In the genomic region with DNA sequence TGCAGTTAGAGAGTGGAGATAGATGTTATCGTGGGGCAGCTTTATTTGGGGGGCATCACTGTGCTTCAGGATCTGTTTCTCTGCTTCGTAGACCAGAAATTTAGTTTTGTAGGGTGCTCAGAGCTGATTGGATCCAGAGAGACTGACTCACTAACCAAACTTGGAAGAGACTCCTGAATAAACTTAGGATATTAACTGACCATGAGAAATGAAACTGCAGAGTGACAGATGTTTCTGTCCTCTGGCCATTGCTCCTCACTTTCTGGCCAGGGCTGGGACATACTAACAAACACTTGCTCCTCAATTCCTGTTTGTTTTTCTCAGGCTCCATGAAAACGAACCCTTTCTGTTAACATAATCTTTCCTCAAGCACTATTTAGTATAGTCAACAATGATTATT, we compare ENCODE assay signal across 2 cellular contexts.
TF ChIP-seq lines count a peak whose summit lies in the region.

No MANE protein-coding gene starts in this region.

TF ChIP-seq in GM12878, 131 proteins besides CTCF, POLR2A, EP300 and RAD21:
- TF ChIP-seq HCFC1 (IDR thresholded peaks at IDR 0.05; ENCODE audit: low read length) (no peak), POLR2AphosphoS5 (IDR thresholded peaks at IDR 0.05; ENCODE audit: low read length) (no peak), CHD2 (IDR thresholded peaks at IDR 0.05; ENCODE audit: borderline replicate concordance, low read depth, low read length) (no peak), BACH1 (IDR thresholded peaks at IDR 0.05; ENCODE audit: borderline replicate concordance) (no peak), TAF1 (IDR thresholded peaks at IDR 0.05; ENCODE audit: borderline replicate concordance, low read depth, low read length) (no peak), FOS (IDR thresholded peaks at IDR 0.05; ENCODE audit: borderline replicate concordance, extremely low read depth, insufficient read length) (no peak), POU2F2 (IDR thresholded peaks at IDR 0.05; ENCODE audit: borderline replicate concordance, low read depth, low read length) (no peak), MXI1 (IDR thresholded peaks at IDR 0.05; ENCODE audit: low read depth, low read length) (no peak), PAX5 (IDR thresholded peaks at IDR 0.05; ENCODE audit: borderline replicate concordance, low read depth, low read length) (no peak), KLF5 (IDR thresholded peaks at IDR 0.05; ENCODE audit: partially characterized antibody) (no peak), KAT2A (conservative IDR thresholded peaks at IDR 0.05; ENCODE audit: control insufficient read depth, low read depth, low read length) (no peak), MTA3 (IDR thresholded peaks at IDR 0.05; ENCODE audit: borderline replicate concordance, low read length) (no peak), FOXK2 (IDR thresholded peaks at IDR 0.05) (no peak)
- TF ChIP-seq, protein P1, sequence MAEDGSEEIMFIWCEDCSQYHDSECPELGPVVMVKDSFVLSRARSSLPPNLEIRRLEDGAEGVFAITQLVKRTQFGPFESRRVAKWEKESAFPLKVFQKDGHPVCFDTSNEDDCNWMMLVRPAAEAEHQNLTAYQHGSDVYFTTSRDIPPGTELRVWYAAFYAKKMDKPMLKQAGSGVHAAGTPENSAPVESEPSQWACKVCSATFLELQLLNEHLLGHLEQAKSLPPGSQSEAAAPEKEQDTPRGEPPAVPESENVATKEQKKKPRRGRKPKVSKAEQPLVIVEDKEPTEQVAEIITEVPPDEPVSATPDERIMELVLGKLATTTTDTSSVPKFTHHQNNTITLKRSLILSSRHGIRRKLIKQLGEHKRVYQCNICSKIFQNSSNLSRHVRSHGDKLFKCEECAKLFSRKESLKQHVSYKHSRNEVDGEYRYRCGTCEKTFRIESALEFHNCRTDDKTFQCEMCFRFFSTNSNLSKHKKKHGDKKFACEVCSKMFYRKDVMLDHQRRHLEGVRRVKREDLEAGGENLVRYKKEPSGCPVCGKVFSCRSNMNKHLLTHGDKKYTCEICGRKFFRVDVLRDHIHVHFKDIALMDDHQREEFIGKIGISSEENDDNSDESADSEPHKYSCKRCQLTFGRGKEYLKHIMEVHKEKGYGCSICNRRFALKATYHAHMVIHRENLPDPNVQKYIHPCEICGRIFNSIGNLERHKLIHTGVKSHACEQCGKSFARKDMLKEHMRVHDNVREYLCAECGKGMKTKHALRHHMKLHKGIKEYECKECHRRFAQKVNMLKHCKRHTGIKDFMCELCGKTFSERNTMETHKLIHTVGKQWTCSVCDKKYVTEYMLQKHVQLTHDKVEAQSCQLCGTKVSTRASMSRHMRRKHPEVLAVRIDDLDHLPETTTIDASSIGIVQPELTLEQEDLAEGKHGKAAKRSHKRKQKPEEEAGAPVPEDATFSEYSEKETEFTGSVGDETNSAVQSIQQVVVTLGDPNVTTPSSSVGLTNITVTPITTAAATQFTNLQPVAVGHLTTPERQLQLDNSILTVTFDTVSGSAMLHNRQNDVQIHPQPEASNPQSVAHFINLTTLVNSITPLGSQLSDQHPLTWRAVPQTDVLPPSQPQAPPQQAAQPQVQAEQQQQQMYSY (CRISPR knock-in tag; IDR thresholded peaks at IDR 0.05) = no peak
- TF ChIP-seq, protein P2, sequence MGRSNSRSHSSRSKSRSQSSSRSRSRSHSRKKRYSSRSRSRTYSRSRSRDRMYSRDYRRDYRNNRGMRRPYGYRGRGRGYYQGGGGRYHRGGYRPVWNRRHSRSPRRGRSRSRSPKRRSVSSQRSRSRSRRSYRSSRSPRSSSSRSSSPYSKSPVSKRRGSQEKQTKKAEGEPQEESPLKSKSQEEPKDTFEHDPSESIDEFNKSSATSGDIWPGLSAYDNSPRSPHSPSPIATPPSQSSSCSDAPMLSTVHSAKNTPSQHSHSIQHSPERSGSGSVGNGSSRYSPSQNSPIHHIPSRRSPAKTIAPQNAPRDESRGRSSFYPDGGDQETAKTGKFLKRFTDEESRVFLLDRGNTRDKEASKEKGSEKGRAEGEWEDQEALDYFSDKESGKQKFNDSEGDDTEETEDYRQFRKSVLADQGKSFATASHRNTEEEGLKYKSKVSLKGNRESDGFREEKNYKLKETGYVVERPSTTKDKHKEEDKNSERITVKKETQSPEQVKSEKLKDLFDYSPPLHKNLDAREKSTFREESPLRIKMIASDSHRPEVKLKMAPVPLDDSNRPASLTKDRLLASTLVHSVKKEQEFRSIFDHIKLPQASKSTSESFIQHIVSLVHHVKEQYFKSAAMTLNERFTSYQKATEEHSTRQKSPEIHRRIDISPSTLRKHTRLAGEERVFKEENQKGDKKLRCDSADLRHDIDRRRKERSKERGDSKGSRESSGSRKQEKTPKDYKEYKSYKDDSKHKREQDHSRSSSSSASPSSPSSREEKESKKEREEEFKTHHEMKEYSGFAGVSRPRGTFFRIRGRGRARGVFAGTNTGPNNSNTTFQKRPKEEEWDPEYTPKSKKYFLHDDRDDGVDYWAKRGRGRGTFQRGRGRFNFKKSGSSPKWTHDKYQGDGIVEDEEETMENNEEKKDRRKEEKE (IDR thresholded peaks at IDR 0.05) = no peak
- TF ChIP-seq, protein P3, sequence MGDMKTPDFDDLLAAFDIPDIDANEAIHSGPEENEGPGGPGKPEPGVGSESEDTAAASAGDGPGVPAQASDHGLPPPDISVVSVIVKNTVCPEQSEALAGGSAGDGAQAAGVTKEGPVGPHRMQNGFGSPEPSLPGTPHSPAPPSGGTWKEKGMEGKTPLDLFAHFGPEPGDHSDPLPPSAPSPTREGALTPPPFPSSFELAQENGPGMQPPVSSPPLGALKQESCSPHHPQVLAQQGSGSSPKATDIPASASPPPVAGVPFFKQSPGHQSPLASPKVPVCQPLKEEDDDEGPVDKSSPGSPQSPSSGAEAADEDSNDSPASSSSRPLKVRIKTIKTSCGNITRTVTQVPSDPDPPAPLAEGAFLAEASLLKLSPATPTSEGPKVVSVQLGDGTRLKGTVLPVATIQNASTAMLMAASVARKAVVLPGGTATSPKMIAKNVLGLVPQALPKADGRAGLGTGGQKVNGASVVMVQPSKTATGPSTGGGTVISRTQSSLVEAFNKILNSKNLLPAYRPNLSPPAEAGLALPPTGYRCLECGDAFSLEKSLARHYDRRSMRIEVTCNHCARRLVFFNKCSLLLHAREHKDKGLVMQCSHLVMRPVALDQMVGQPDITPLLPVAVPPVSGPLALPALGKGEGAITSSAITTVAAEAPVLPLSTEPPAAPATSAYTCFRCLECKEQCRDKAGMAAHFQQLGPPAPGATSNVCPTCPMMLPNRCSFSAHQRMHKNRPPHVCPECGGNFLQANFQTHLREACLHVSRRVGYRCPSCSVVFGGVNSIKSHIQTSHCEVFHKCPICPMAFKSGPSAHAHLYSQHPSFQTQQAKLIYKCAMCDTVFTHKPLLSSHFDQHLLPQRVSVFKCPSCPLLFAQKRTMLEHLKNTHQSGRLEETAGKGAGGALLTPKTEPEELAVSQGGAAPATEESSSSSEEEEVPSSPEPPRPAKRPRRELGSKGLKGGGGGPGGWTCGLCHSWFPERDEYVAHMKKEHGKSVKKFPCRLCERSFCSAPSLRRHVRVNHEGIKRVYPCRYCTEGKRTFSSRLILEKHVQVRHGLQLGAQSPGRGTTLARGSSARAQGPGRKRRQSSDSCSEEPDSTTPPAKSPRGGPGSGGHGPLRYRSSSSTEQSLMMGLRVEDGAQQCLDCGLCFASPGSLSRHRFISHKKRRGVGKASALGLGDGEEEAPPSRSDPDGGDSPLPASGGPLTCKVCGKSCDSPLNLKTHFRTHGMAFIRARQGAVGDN (IDR thresholded peaks at IDR 0.05) = no peak
- TF ChIP-seq, protein P4, sequence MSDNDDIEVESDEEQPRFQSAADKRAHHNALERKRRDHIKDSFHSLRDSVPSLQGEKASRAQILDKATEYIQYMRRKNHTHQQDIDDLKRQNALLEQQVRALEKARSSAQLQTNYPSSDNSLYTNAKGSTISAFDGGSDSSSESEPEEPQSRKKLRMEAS (IDR thresholded peaks at IDR 0.05; ENCODE audit: low read depth, low read length) = no peak
TF ChIP-seq in GM12878: peak in this region for 0.

TF ChIP-seq in liver, 16 proteins besides CTCF, POLR2A, EP300 and RAD21:
- TF ChIP-seq, protein P5, sequence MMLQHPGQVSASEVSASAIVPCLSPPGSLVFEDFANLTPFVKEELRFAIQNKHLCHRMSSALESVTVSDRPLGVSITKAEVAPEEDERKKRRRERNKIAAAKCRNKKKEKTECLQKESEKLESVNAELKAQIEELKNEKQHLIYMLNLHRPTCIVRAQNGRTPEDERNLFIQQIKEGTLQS (IDR thresholded peaks at IDR 0.05) = no peak
- TF ChIP-seq TAF1 (conservative IDR thresholded peaks at IDR 0.05) (no peak), HNF4G (IDR thresholded peaks at IDR 0.05) (no peak), GABPA (IDR thresholded peaks at IDR 0.05 in 1 of 2, conservative IDR thresholded peaks at IDR 0.05 in 1 of 2) (no peak), YY1 (IDR thresholded peaks at IDR 0.05) (no peak), SP1 (IDR thresholded peaks at IDR 0.05) (peak; percentile 14), HNF4A (conservative IDR thresholded peaks at IDR 0.05) (peak in 1 of 2 donors; percentile 44), NR2F2 (IDR thresholded peaks at IDR 0.05) (no peak), FOXA1 (IDR thresholded peaks at IDR 0.05) (no peak), JUND (IDR thresholded peaks at IDR 0.05) (no peak), EGR1 (IDR thresholded peaks at IDR 0.05; ENCODE audit: low read depth in 2 of 2) (no peak), RXRA (IDR thresholded peaks at IDR 0.05) (peak; percentile 18 to 56), FOXA2 (IDR thresholded peaks at IDR 0.05) (no peak)
- TF ChIP-seq, protein P4 (IDR thresholded peaks at IDR 0.05) = no peak
- TF ChIP-seq, protein P6, sequence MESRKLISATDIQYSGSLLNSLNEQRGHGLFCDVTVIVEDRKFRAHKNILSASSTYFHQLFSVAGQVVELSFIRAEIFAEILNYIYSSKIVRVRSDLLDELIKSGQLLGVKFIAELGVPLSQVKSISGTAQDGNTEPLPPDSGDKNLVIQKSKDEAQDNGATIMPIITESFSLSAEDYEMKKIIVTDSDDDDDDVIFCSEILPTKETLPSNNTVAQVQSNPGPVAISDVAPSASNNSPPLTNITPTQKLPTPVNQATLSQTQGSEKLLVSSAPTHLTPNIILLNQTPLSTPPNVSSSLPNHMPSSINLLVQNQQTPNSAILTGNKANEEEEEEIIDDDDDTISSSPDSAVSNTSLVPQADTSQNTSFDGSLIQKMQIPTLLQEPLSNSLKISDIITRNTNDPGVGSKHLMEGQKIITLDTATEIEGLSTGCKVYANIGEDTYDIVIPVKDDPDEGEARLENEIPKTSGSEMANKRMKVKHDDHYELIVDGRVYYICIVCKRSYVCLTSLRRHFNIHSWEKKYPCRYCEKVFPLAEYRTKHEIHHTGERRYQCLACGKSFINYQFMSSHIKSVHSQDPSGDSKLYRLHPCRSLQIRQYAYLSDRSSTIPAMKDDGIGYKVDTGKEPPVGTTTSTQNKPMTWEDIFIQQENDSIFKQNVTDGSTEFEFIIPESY (IDR thresholded peaks at IDR 0.05) = no peak
- TF ChIP-seq, protein P7, sequence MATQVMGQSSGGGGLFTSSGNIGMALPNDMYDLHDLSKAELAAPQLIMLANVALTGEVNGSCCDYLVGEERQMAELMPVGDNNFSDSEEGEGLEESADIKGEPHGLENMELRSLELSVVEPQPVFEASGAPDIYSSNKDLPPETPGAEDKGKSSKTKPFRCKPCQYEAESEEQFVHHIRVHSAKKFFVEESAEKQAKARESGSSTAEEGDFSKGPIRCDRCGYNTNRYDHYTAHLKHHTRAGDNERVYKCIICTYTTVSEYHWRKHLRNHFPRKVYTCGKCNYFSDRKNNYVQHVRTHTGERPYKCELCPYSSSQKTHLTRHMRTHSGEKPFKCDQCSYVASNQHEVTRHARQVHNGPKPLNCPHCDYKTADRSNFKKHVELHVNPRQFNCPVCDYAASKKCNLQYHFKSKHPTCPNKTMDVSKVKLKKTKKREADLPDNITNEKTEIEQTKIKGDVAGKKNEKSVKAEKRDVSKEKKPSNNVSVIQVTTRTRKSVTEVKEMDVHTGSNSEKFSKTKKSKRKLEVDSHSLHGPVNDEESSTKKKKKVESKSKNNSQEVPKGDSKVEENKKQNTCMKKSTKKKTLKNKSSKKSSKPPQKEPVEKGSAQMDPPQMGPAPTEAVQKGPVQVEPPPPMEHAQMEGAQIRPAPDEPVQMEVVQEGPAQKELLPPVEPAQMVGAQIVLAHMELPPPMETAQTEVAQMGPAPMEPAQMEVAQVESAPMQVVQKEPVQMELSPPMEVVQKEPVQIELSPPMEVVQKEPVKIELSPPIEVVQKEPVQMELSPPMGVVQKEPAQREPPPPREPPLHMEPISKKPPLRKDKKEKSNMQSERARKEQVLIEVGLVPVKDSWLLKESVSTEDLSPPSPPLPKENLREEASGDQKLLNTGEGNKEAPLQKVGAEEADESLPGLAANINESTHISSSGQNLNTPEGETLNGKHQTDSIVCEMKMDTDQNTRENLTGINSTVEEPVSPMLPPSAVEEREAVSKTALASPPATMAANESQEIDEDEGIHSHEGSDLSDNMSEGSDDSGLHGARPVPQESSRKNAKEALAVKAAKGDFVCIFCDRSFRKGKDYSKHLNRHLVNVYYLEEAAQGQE (IDR thresholded peaks at IDR 0.05) = peak; percentile 58
